ENCODE assay signal across 27 cellular contexts in the genomic region with DNA sequence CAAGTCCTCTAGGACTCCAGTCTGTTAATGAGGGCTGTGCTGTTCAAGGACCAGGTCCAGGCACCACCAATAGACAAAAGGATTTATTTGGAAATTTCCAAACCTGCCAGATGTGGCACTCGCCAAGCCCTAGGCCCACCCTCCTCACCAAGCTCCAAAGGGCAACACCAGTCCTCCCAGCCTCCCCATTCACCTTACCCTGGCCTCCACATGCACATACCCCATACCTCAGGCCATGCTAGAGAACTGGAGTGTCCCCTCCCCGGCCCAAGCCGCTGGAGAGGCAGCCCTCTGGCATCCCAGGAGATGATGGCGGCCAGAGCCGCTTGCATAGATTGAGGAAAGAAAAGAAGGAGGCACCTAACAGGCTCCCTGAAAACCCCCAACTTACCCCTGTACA. TPM values are rescaled to one million over a fixed set of nuclear protein-coding genes. Genes with fewer than 3 reads are reported as not detected.
A peak's percentile ranks its signal among the peaks of the same experiment; 100 is the strongest.
DNase-seq lines count a peak whose midpoint lies in the region; ATAC-seq and TF ChIP-seq lines count a peak whose summit lies in the region.
"Had no signal": no experiment of that assay in that cellular context is flagged by ENCODE, and none has a peak within 500 bp of the region (broad histone marks: within the 10 kb centered on the region; RNA-seq: fewer than 3 reads in every experiment).

No MANE protein-coding gene starts in this region.

- peaks cover 44% of the 10 kb centered on the region for H3K4me1 Mint-ChIP-seq in activated CD4-positive, alpha-beta T cell treated with anti-CD3 and anti-CD28 coated beads, Interleukin-2, amount 10 ng/mL, durations not matched to agents 24 days and 14 days
- peaks cover 66% of the 10 kb centered on the region for H3K4me1 Mint-ChIP-seq in CD8-positive, alpha-beta T cell (ENCODE audit: low read depth)
- H3K4me1 Mint-ChIP-seq in activated CD8-positive, alpha-beta T cell treated with anti-CD3 and anti-CD28 coated beads for 36 hours (ENCODE audit: low read depth), result peaks cover 57% of the 10 kb centered on the region
- H3K4me1 Mint-ChIP-seq in endothelial cell (ENCODE audit: unreplicated experiment), result peaks cover 31% of the 10 kb centered on the region

- H3K27me3 ChIP-seq in CD8-positive, alpha-beta T cell (ENCODE audit: insufficient read depth, low read length), result no peaks in the 10 kb centered on the region
- no peaks in the 10 kb centered on the region for H3K27me3 ChIP-seq in neuronal stem cell (ENCODE audit: control insufficient read depth in 3 of 3, insufficient read depth in 3 of 3, low read depth in 1 of 3, low read length in 3 of 3)
- H3K27me3 ChIP-seq: neural progenitor cell had no signal

- no peak overlapping the region for H4K8ac ChIP-seq in neuronal stem cell (ENCODE audit: low read depth, low read length)

- H2BK15ac ChIP-seq in neuronal stem cell (ENCODE audit: low read length), result no peak overlapping the region

- H3K79me1 ChIP-seq in neuronal stem cell (ENCODE audit: low read depth, low read length), result peaks cover 3% of the 10 kb centered on the region

- no peak overlapping the region for H3K9ac ChIP-seq in neuronal stem cell (ENCODE audit: low read depth, low read length, poor library complexity)
- H3K9ac ChIP-seq: neural progenitor cell had no signal

- no peak overlapping the region for H3K18ac ChIP-seq in neuronal stem cell (ENCODE audit: low read length)

- peak overlapping the region; percentile 56 for H3K27ac Mint-ChIP-seq in activated CD4-positive, alpha-beta T cell treated with anti-CD3 and anti-CD28 coated beads, Interleukin-2, amount 10 ng/mL, durations not matched to agents 24 days and 14 days
- H3K27ac Mint-ChIP-seq in CD8-positive, alpha-beta T cell, result peak overlapping the region; percentile 69
- peak overlapping the region; percentile 71 for H3K27ac Mint-ChIP-seq in activated CD8-positive, alpha-beta T cell treated with anti-CD3 and anti-CD28 coated beads for 36 hours
- H3K27ac Mint-ChIP-seq in endothelial cell (ENCODE audit: unreplicated experiment), result no peak overlapping the region
- H3K27ac Mint-ChIP-seq: neural progenitor cell had no signal

- H3K27ac ChIP-seq in CD8-positive, alpha-beta T cell (ENCODE audit: low read depth, low read length), result peak overlapping the region; percentile 36
- H3K27ac ChIP-seq in neuronal stem cell (replicated peaks; ENCODE audit: low read length), result no peak overlapping the region
- H3K27ac ChIP-seq: neural progenitor cell had no signal

- H3K14ac ChIP-seq in neuronal stem cell (ENCODE audit: low read length), result no peak overlapping the region

- no peak overlapping the region for H2BK12ac ChIP-seq in neuronal stem cell (ENCODE audit: low read length)

- CTCF ChIA-PET in CD8-positive, alpha-beta T cell (lab: Charles Lee), result interaction anchor here (0.6 to 1.1 kb wide), 2 partner anchors 21 to 219 kb away, joined by 3 to 4 read pairs; no protein-coding TSS in a partner anchor
- CTCF ChIA-PET in activated CD8-positive, alpha-beta T cell treated with anti-CD3 and anti-CD28 coated beads for 36 hours (lab: Charles Lee), result interaction anchor here (1.0 kb wide), 1 partner anchor 8 kb away, joined by 4 read pairs; no protein-coding TSS in a partner anchor

- no peak overlapping the region for H2AK5ac ChIP-seq in neuronal stem cell (ENCODE audit: low read depth, low read length)

- H3K4ac ChIP-seq in neuronal stem cell (ENCODE audit: low read length), result no peak overlapping the region

- H3K4me2 ChIP-seq in neuronal stem cell (ENCODE audit: insufficient read depth, low read length, poor library complexity, severe bottlenecking), result no peak overlapping the region
- H3K4me2 ChIP-seq: neural progenitor cell, smooth muscle cell had no signal

- no peak overlapping the region for H3K23ac ChIP-seq in neuronal stem cell (ENCODE audit: low read depth, low read length, poor library complexity)

- no peak overlapping the region for H3K4me3 ChIP-seq in CD8-positive, alpha-beta T cell (ENCODE audit: low read depth, low read length)
- no peak overlapping the region for H3K4me3 ChIP-seq in neuronal stem cell (ENCODE audit: low read length in 2 of 2)
- H3K4me3 ChIP-seq: neural progenitor cell, smooth muscle cell had no signal

- H2BK120ac ChIP-seq in neuronal stem cell (ENCODE audit: low read depth, low read length), result no peak overlapping the region

- H3K9me3 ChIP-seq in CD8-positive, alpha-beta T cell (ENCODE audit: low read length), result no peaks in the 10 kb centered on the region
- no peaks in the 10 kb centered on the region for H3K9me3 ChIP-seq in neuronal stem cell (replicated peaks in 1 of 2; ENCODE audit: control insufficient read depth in 2 of 2, insufficient read depth in 1 of 2, low read depth in 1 of 2, low read length in 2 of 2)

- POLR2A ChIA-PET in CD8-positive, alpha-beta T cell (lab: Charles Lee), result interaction anchor here (0.9 to 2.2 kb wide), 4 partner anchors 17 to 314 kb away, joined by 3 to 8 read pairs (median 4); partner anchors contain the start of gene LIMD2
- POLR2A ChIA-PET in activated CD8-positive, alpha-beta T cell treated with anti-CD3 and anti-CD28 coated beads for 36 hours (lab: Charles Lee), result interaction anchor here (0.6 to 11.6 kb wide), 6 partner anchors 8 to 167 kb away, joined by 3 to 188 read pairs (median 3); partner anchors contain the start of gene SMARCD2

- no peak overlapping the region for H2BK5ac ChIP-seq in neuronal stem cell (ENCODE audit: low read length)

- H2AFZ ChIP-seq in neuronal stem cell (ENCODE audit: low read length), result no peak overlapping the region
- H2AFZ ChIP-seq: neural progenitor cell had no signal

- H3K36me3 ChIP-seq in CD8-positive, alpha-beta T cell (ENCODE audit: insufficient read depth, low read length), result peaks cover 67% of the 10 kb centered on the region
- H3K36me3 ChIP-seq in neuronal stem cell (replicated peaks in 1 of 2; ENCODE audit: control insufficient read depth in 2 of 2, insufficient read depth in 2 of 2, low read length in 2 of 2), result peaks cover 58 to 89% of the 10 kb centered on the region in 2 donors

- no peak overlapping the region for H3K4me3 Mint-ChIP-seq in activated CD4-positive, alpha-beta T cell treated with anti-CD3 and anti-CD28 coated beads, Interleukin-2, amount 10 ng/mL, durations not matched to agents 24 days and 14 days
- H3K4me3 Mint-ChIP-seq in CD8-positive, alpha-beta T cell, result peak overlapping the region; percentile 43
- H3K4me3 Mint-ChIP-seq in activated CD8-positive, alpha-beta T cell treated with anti-CD3 and anti-CD28 coated beads for 36 hours, result no peak overlapping the region
- H3K4me3 Mint-ChIP-seq in endothelial cell (ENCODE audit: unreplicated experiment), result peak overlapping the region; percentile 18
- H3K4me3 Mint-ChIP-seq: brain, neural progenitor cell had no signal

- no peak overlapping the region for H4K91ac ChIP-seq in neuronal stem cell (ENCODE audit: low read depth, low read length, poor library complexity)

- no peak for DNase-seq in activated CD4-positive, alpha-beta T cell treated with anti-CD3 and anti-CD28 coated beads, Interleukin-2, amount 10 ng/mL, durations not matched to agents 24 days and 14 days
- no peak for DNase-seq in activated CD4-positive, alpha-beta T cell treated with anti-CD3 and anti-CD28 coated beads, Interleukin-2, amount 50 U/mL, for 1 hour
- DNase-seq in CD8-positive, alpha-beta T cell, result no peak
- DNase-seq in activated CD8-positive, alpha-beta T cell treated with anti-CD3 and anti-CD28 coated beads for 36 hours, result no peak
- DNase-seq in endothelial cell (ENCODE audit: low spot score) (no peak), OCI-M2 (lab: John Stamatoyannopoulos, UW; ENCODE audit: unreplicated experiment) (no peak), neuronal stem cell (ENCODE audit: low spot score) (no peak)
- DNase-seq: activated CD8-positive, alpha-beta memory T cell treated with anti-CD3 and anti-CD28 coated beads for 24 hours; activated gamma-delta T cell; DMS 273 treated with DMSO at 0.1 percent for 48 hours; GDM1; NCI-H1417; NCI-H526; Right ventricle myocardium superior; stimulated activated CD4-positive, alpha-beta T cell treated with anti-CD3 and anti-CD28 coated beads, Interleukin-4, amount 100 ng/mL, for 24 hours; substantia nigra had no signal

- no peak for ATAC-seq in CD8-positive, alpha-beta T cell
- no peak for ATAC-seq in activated CD8-positive, alpha-beta T cell treated with anti-CD3 and anti-CD28 coated beads for 36 hours
- no peak for ATAC-seq in HG03045 (IDR thresholded peaks at IDR 0.05; ENCODE audit: unreplicated experiment)

- peaks cover 64% of the 10 kb centered on the region for H3K4me1 ChIP-seq in CD8-positive, alpha-beta T cell (ENCODE audit: insufficient read depth, low read length)
- peaks cover 6% of the 10 kb centered on the region in 2 donors for H3K4me1 ChIP-seq in neuronal stem cell (ENCODE audit: control insufficient read depth in 2 of 2, insufficient read depth in 1 of 2, low read depth in 1 of 2, low read length in 2 of 2)

- WGBS in neuronal stem cell (ENCODE audit: extremely low coverage in 2 of 2, insufficient read length in 2 of 2, insufficient replicate concordance in 1 of 2), 2 donors, result no CpG with 5 or more reads among the region's 5 CpGs

- H3K36me3 Mint-ChIP-seq in activated CD4-positive, alpha-beta T cell treated with anti-CD3 and anti-CD28 coated beads, Interleukin-2, amount 10 ng/mL, durations not matched to agents 24 days and 14 days (ENCODE audit: low read depth), result peaks cover 77% of the 10 kb centered on the region
- H3K36me3 Mint-ChIP-seq in CD8-positive, alpha-beta T cell, result peaks cover 91% of the 10 kb centered on the region
- H3K36me3 Mint-ChIP-seq in activated CD8-positive, alpha-beta T cell treated with anti-CD3 and anti-CD28 coated beads for 36 hours (ENCODE audit: low read depth), result peaks cover 76% of the 10 kb centered on the region
- H3K36me3 Mint-ChIP-seq in endothelial cell (ENCODE audit: low read depth, unreplicated experiment), result peaks cover 60% of the 10 kb centered on the region

- no peak for TF ChIP-seq CTCF in CD8-positive, alpha-beta T cell (IDR thresholded peaks at IDR 0.05)
- no peak for TF ChIP-seq CTCF in activated CD8-positive, alpha-beta T cell treated with anti-CD3 and anti-CD28 coated beads for 36 hours (IDR thresholded peaks at IDR 0.05)
- no peak for TF ChIP-seq CTCF in endothelial cell (IDR thresholded peaks at IDR 0.05; ENCODE audit: unreplicated experiment)

- no peaks in the 10 kb centered on the region for H3K27me3 Mint-ChIP-seq in activated CD4-positive, alpha-beta T cell treated with anti-CD3 and anti-CD28 coated beads, Interleukin-2, amount 10 ng/mL, durations not matched to agents 24 days and 14 days
- H3K27me3 Mint-ChIP-seq in CD8-positive, alpha-beta T cell (ENCODE audit: low read depth), result no peaks in the 10 kb centered on the region
- no peaks in the 10 kb centered on the region for H3K27me3 Mint-ChIP-seq in activated CD8-positive, alpha-beta T cell treated with anti-CD3 and anti-CD28 coated beads for 36 hours
- H3K27me3 Mint-ChIP-seq in endothelial cell (ENCODE audit: unreplicated experiment), result peaks cover 21% of the 10 kb centered on the region
- H3K27me3 Mint-ChIP-seq: brain had no signal

- intact Hi-C loops in activated CD4-positive, alpha-beta T cell treated with anti-CD3 and anti-CD28 coated beads, Interleukin-2, amount 10 ng/mL, durations not matched to agents 24 days and 14 days (cut with micrococcal nuclease), result no loop called here
- intact Hi-C loops in CD8-positive, alpha-beta T cell (cut with DNase I, micrococcal nuclease), result loop anchor here in 1 of 2 experiments (5.0 kb wide), 1 partner anchor 405 kb away; no protein-coding TSS in a partner anchor
- intact Hi-C loops in activated CD8-positive, alpha-beta T cell treated with anti-CD3 and anti-CD28 coated beads for 36 hours (cut with micrococcal nuclease), result loop anchor here (5.0 kb wide), 1 partner anchor 135 kb away; no protein-coding TSS in a partner anchor

- no peaks in the 10 kb centered on the region for H3K9me3 Mint-ChIP-seq in activated CD4-positive, alpha-beta T cell treated with anti-CD3 and anti-CD28 coated beads, Interleukin-2, amount 10 ng/mL, durations not matched to agents 24 days and 14 days
- no peaks in the 10 kb centered on the region for H3K9me3 Mint-ChIP-seq in CD8-positive, alpha-beta T cell
- H3K9me3 Mint-ChIP-seq in activated CD8-positive, alpha-beta T cell treated with anti-CD3 and anti-CD28 coated beads for 36 hours, result no peaks in the 10 kb centered on the region
- no peaks in the 10 kb centered on the region for H3K9me3 Mint-ChIP-seq in endothelial cell (ENCODE audit: unreplicated experiment)
- H3K9me3 Mint-ChIP-seq: neural progenitor cell had no signal

RNA-seq across cellular contexts. Expression of gene FTSJ3, which starts 4.6 kb away (rescaled TPM):
- 99.6 and 100 TPM in 2 replicates for total RNA-seq in activated CD4-positive, alpha-beta T cell treated with anti-CD3 and anti-CD28 coated beads, Interleukin-2, amount 10 ng/mL, durations not matched to agents 24 days and 14 days
- total RNA-seq in CD8-positive, alpha-beta T cell, result 10 to 100 TPM; 60.0 to 70.3 TPM
- total RNA-seq in activated CD8-positive, alpha-beta T cell treated with anti-CD3 and anti-CD28 coated beads for 36 hours, result 10 to 100 TPM; 58.3 to 60.9 TPM
- 48.6 TPM for total RNA-seq in endothelial cell (ENCODE audit: unreplicated experiment)
- 23.3 TPM for polyA plus RNA-seq in neuronal stem cell (2013, experiment 1 of 2)
- 22.2 TPM for polyA plus RNA-seq in neuronal stem cell (2013, experiment 2 of 2)

RNA-seq across cellular contexts. Expression of gene PSMC5, which starts 4.8 kb away (rescaled TPM):
- 189 and 199 TPM in 2 replicates for total RNA-seq in activated CD4-positive, alpha-beta T cell treated with anti-CD3 and anti-CD28 coated beads, Interleukin-2, amount 10 ng/mL, durations not matched to agents 24 days and 14 days
- 10 to 100 TPM; 88.5 to 90.3 TPM for total RNA-seq in CD8-positive, alpha-beta T cell
- 100 to 1,000 TPM; 155 to 157 TPM for total RNA-seq in activated CD8-positive, alpha-beta T cell treated with anti-CD3 and anti-CD28 coated beads for 36 hours
- total RNA-seq in endothelial cell (ENCODE audit: unreplicated experiment), result 124 TPM
- polyA plus RNA-seq in neuronal stem cell (2013, experiment 1 of 2), result 77.2 TPM
- 75.2 TPM for polyA plus RNA-seq in neuronal stem cell (2013, experiment 2 of 2)

RNA-seq across cellular contexts. Expression of gene SMARCD2, which starts 10.5 kb away (rescaled TPM):
- 120 and 121 TPM in 2 replicates for total RNA-seq in activated CD4-positive, alpha-beta T cell treated with anti-CD3 and anti-CD28 coated beads, Interleukin-2, amount 10 ng/mL, durations not matched to agents 24 days and 14 days
- total RNA-seq in CD8-positive, alpha-beta T cell, result 100 to 1,000 TPM; 121 TPM
- 100 to 1,000 TPM in 1 of 2 experiments, 10 to 100 TPM in 1; 99.4 to 103 TPM for total RNA-seq in activated CD8-positive, alpha-beta T cell treated with anti-CD3 and anti-CD28 coated beads for 36 hours
- 57.3 TPM for total RNA-seq in endothelial cell (ENCODE audit: unreplicated experiment)
- polyA plus RNA-seq in neuronal stem cell (2013, experiment 1 of 2), result 29.1 TPM
- polyA plus RNA-seq in neuronal stem cell (2013, experiment 2 of 2), result 28.5 TPM

RNA-seq across cellular contexts. Expression of gene CSH2, which starts 41.5 kb away (rescaled TPM):
- not detected in 2 replicates for total RNA-seq in activated CD4-positive, alpha-beta T cell treated with anti-CD3 and anti-CD28 coated beads, Interleukin-2, amount 10 ng/mL, durations not matched to agents 24 days and 14 days
- not detected for total RNA-seq in CD8-positive, alpha-beta T cell
- not detected for total RNA-seq in activated CD8-positive, alpha-beta T cell treated with anti-CD3 and anti-CD28 coated beads for 36 hours
- not detected for total RNA-seq in endothelial cell (ENCODE audit: unreplicated experiment)
- polyA plus RNA-seq in neuronal stem cell (2013, experiment 1 of 2), result not detected
- polyA plus RNA-seq in neuronal stem cell (2013, experiment 2 of 2), result not detected
- total RNA-seq: A172, dermis microvascular lymphatic vessel endothelial cell, M059J, pulmonary artery endothelial cell, Right ventricle myocardium superior, smooth muscle cell, urinary bladder had no signal
- polyA plus RNA-seq: BJ, esophagus, smooth muscle cell, urinary bladder had no signal

RNA-seq across cellular contexts. Expression of gene GH2, which starts 49.7 kb away (rescaled TPM):
- total RNA-seq in activated CD4-positive, alpha-beta T cell treated with anti-CD3 and anti-CD28 coated beads, Interleukin-2, amount 10 ng/mL, durations not matched to agents 24 days and 14 days, result not detected in 2 replicates
- not detected for total RNA-seq in CD8-positive, alpha-beta T cell
- total RNA-seq in activated CD8-positive, alpha-beta T cell treated with anti-CD3 and anti-CD28 coated beads for 36 hours, result not detected
- total RNA-seq in endothelial cell (ENCODE audit: unreplicated experiment), result not detected
- polyA plus RNA-seq in neuronal stem cell (2013, experiment 1 of 2), result not detected
- polyA plus RNA-seq in neuronal stem cell (2013, experiment 2 of 2), result 0.07 TPM
- total RNA-seq: A172, dermis microvascular lymphatic vessel endothelial cell, M059J, pulmonary artery endothelial cell, Right ventricle myocardium superior, smooth muscle cell, urinary bladder had no signal
- polyA plus RNA-seq: BJ, esophagus, smooth muscle cell, urinary bladder had no signal

Comparison
In these comparisons a context has a peak if more than half of its experiments do, and no peak if none do; other contexts are left out.
1. H3K4me3 Mint-ChIP-seq: peak in CD8-positive, alpha-beta T cell (single experiment) and endothelial cell (single experiment); none in activated CD4-positive, alpha-beta T cell treated with anti-CD3 and anti-CD28 coated beads, Interleukin-2, amount 10 ng/mL, durations not matched to agents 24 days and 14 days (single experiment) and activated CD8-positive, alpha-beta T cell treated with anti-CD3 and anti-CD28 coated beads for 36 hours (single experiment).